Comparison of ENCODE assay signal across 11 cellular contexts in genomic region chr19:53912653-53913052, GRCh38. TPM values are rescaled to one million over a fixed set of nuclear protein-coding genes. Genes with fewer than 3 reads are reported as not detected.
A peak's percentile ranks its signal among the peaks of the same experiment; 100 is the strongest.
DNase-seq lines count a peak whose midpoint lies in the region; ATAC-seq, FAIRE-seq and TF ChIP-seq lines count a peak whose summit lies in the region.
"Had no signal": no experiment of that assay in that cellular context is flagged by ENCODE, and none has a peak within 500 bp of the region (broad histone marks: within the 10 kb centered on the region; RNA-seq: fewer than 3 reads in every experiment).

No MANE protein-coding gene starts in this region.

- 58 to 63% methylated on average over 18 of the region's 18 CpGs for WGBS in pancreas, 2 donors

- POLR2A ChIA-PET in AG04450 (lab: Yijun Ruan, JAX) (no interaction called here), GM10248 (lab: Yijun Ruan, JAX) (no interaction called here), Panc1 (lab: Charles Lee) (no interaction called here)

- no peak for ATAC-seq in Panc1
- no peak for ATAC-seq in GM21515 (IDR thresholded peaks at IDR 0.05; ENCODE audit: unreplicated experiment)
- no peak for ATAC-seq in pancreas

- peaks cover 10% of the 10 kb centered on the region for H3K4me1 ChIP-seq in Panc1 (ENCODE audit: control insufficient read depth, insufficient read depth, low read length)
- H3K4me1 ChIP-seq in pancreas, result no peaks in the 10 kb centered on the region

- H3K4me3 ChIP-seq in AG04450 (ENCODE audit: low read depth, low read length) (no peak overlapping the region), Panc1 (ENCODE audit: low read depth in 2 of 2, low read length in 2 of 2) (no peak overlapping the region), foreskin fibroblast (ENCODE audit: low read depth in 1 of 2, low read length in 2 of 2) (no peak overlapping the region), pancreas (no peak overlapping the region)

- intact Hi-C loops in Panc1 (cut with micrococcal nuclease; ENCODE audit: unreplicated experiment), result no loop called here
- intact Hi-C loops in pancreas (cut with DNase I), result no loop called here

- TF ChIP-seq CTCF in AG04450 (IDR thresholded peaks at IDR 0.05; ENCODE audit: low read depth, low read length) (0 out of 2 replicates have a peak, but pooled peaks have one; percentile 7), GM10248 (IDR thresholded peaks at IDR 0.05; ENCODE audit: control extremely low read depth, extremely low read depth, low read depth, missing control alignments) (peak; percentile 20), Panc1 (IDR thresholded peaks at IDR 0.05) (peak; percentile 84), foreskin fibroblast (IDR thresholded peaks at IDR 0.05; ENCODE audit: low read depth, low read length) (peak; percentile 4), pancreas (IDR thresholded peaks at IDR 0.05) (no peak)

- no peak overlapping the region for H3K27ac ChIP-seq in AG04450 (ENCODE audit: low read depth, low read length)
- no peak overlapping the region for H3K27ac ChIP-seq in Panc1 (ENCODE audit: low read length)
- H3K27ac ChIP-seq in pancreas, result no peak overlapping the region

- CTCF ChIA-PET in AG04450 (lab: Charles Lee) (interaction anchor here (0.5 kb wide), 1 partner anchor 66 kb away, joined by 3 read pairs; no protein-coding TSS in a partner anchor), GM10248 (lab: Yijun Ruan, JAX) (no interaction called here), Panc1 (lab: Charles Lee) (interaction anchor here (0.9 to 1.2 kb wide), 3 partner anchors 24 to 120 kb away, joined by 3 read pairs; no protein-coding TSS in a partner anchor)

- FAIRE-seq in pancreas (lab: Jason Lieb, UNC), result no peak

- H3K9me3 ChIP-seq in AG04450 (ENCODE audit: control insufficient read depth, insufficient read depth, low read length) (no peaks in the 10 kb centered on the region; the same call in 1 of the 2 replicates), Panc1 (ENCODE audit: control insufficient read depth, insufficient read depth, low read depth, low read length) (no peaks in the 10 kb centered on the region), pancreas (no peaks in the 10 kb centered on the region)

- H3K27me3 ChIP-seq in AG04450 (ENCODE audit: control insufficient read depth, insufficient read depth, low read length) (peaks cover 4% of the 10 kb centered on the region), Panc1 (ENCODE audit: control insufficient read depth, insufficient read depth, low read length) (no peaks in the 10 kb centered on the region), pancreas (peaks cover 0 to 22% (median 7%) of the 10 kb centered on the region in 4 donors)

- no peaks in the 10 kb centered on the region for H3K36me3 ChIP-seq in Panc1 (ENCODE audit: control insufficient read depth, insufficient read depth, low read length)
- H3K36me3 ChIP-seq in pancreas, result no peaks in the 10 kb centered on the region

- in situ Hi-C loops in Panc1 (cut with HindIII; ENCODE audit: low pct_unique_long_range_greater_than_20kb, low sequenced_read_pairs), result loop anchor here (25.0 kb wide), 1 partner anchor 125 kb away; no protein-coding TSS in a partner anchor

- BruUV-seq in Panc1 (replicated peaks; lab: Mats Ljungman, UMichigan), result no TSS peak

- DNase-seq in AG04450 (ENCODE audit: low read depth, low spot score), result no peak
- no peak for DNase-seq in GM10248 (ENCODE audit: extremely low spot score)
- DNase-seq in Panc1 (ENCODE audit: low read depth, low spot score), result no peak
- DNase-seq in foreskin fibroblast, result no peak
- no peak for DNase-seq in NCI-H510A (lab: John Stamatoyannopoulos, UW)
- DNase-seq in pancreas, result no peak
- DNase-seq in stimulated activated naive CD4-positive, alpha-beta T cell (lab: John Stamatoyannopoulos, UW), result no peak
- DNase-seq: activated naive CD4-positive, alpha-beta T cell treated with anti-CD3 and anti-CD28 coated beads, Interleukin-2, amount 10 ng/mL, durations not matched to agents 7 days and 5 days; NCI-H2029 treated with DMSO at 0.1 percent for 48 hours had no signal

RNA-seq across cellular contexts. Expression of gene CACNG7, which starts 3.6 kb away (rescaled TPM):
- 8.6 and 9.3 TPM in 2 replicates for polyA plus RNA-seq in AG04450 (2011; rRNA removed)
- 4.0 and 4.5 TPM in 2 replicates for polyA minus RNA-seq in AG04450 (2011; rRNA and poly(A)+ RNA removed)
- 7.7 TPM for total RNA-seq in Panc1 (2021; ENCODE audit: unreplicated experiment)
- polyA plus RNA-seq in Panc1 (2012; ENCODE audit: insufficient read length), result 50.5 TPM
- total RNA-seq in pancreas, result under 1 TPM in 2 of 6 donors, not detected in 4; 0.04 to 0.09 TPM
- under 1 TPM; 0.02 to 0.08 TPM for polyA plus RNA-seq in pancreas
- total RNA-seq: mesenteric fat pad had no signal

RNA-seq across cellular contexts. Expression of gene PRKCG, which starts 30.7 kb away (rescaled TPM):
- polyA plus RNA-seq in AG04450 (2011; rRNA removed) (0.09 and 0.14 TPM in 2 replicates), pancreas (1 to 10 TPM in 1 of 2 donors, under 1 TPM in 1; 0.99 to 2.2 TPM)
- polyA minus RNA-seq in AG04450 (2011; rRNA and poly(A)+ RNA removed), result not detected in 2 replicates
- total RNA-seq in Panc1 (2021; ENCODE audit: unreplicated experiment) (2.5 TPM), pancreas (under 1 TPM in 5 of 6 donors, not detected in 1; 0.16 to 0.38 (median 0.18) TPM)
- polyA plus RNA-seq in Panc1 (2012; ENCODE audit: insufficient read length), result 4.2 TPM
- total RNA-seq: mesenteric fat pad had no signal

RNA-seq across cellular contexts. Expression of gene MYADM, which starts 45.0 kb away (rescaled TPM):
- polyA plus RNA-seq in AG04450 (2011; rRNA removed) (39.3 and 71.0 TPM in 2 replicates), pancreas (10 to 100 TPM; 14.0 to 40.6 TPM)
- 70.6 and 76.6 TPM in 2 replicates for polyA minus RNA-seq in AG04450 (2011; rRNA and poly(A)+ RNA removed)
- total RNA-seq in Panc1 (2021; ENCODE audit: unreplicated experiment) (469 TPM), pancreas (10 to 100 TPM; 21.5 to 57.6 (median 31.0) TPM)
- polyA plus RNA-seq in Panc1 (2012; ENCODE audit: insufficient read length), result 387 TPM

RNA-seq across cellular contexts. Expression of gene CACNG8, which starts 50.1 kb away (rescaled TPM):
- polyA plus RNA-seq in AG04450 (2011; rRNA removed) (0.33 and 0.52 TPM in 2 replicates), pancreas (under 1 TPM; 0.02 to 0.04 TPM)
- polyA minus RNA-seq in AG04450 (2011; rRNA and poly(A)+ RNA removed), result 0.32 and 0.61 TPM in 2 replicates
- total RNA-seq in Panc1 (2021; ENCODE audit: unreplicated experiment) (17.7 TPM), pancreas (under 1 TPM in 5 of 6 donors, not detected in 1; under 0.01 to 0.06 (median 0.03) TPM)
- 16.0 TPM for polyA plus RNA-seq in Panc1 (2012; ENCODE audit: insufficient read length)
- total RNA-seq: mesenteric fat pad had no signal

Comparison
In these comparisons a context has a peak if more than half of its experiments do, and no peak if none do; other contexts are left out.
1. CTCF ChIP-seq: peak in AG04450 (single experiment), GM10248 (single experiment), Panc1 (single experiment) and foreskin fibroblast (single experiment); none in pancreas (0 of 4).